Comparison of ENCODE assay signal across 40 cellular contexts in the genomic region with DNA sequence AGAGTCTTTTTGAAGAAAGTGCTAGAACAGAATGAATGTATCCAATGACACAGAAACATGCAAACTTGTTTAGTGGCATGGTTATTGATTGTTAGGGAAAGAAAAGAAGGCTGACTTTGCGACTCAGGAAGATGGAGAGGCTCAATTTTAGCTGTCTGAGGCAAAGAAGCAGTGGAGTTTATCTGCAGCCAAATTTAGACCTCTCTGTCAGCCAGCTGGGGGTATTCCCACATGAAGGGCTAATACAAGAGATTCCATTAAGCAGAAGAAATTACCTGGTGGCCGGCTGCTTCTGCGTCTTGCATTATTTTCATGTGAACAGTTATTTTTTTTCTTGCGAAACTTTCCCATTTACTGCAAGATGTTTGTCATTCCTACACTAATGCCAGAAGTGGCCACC.
"Had no signal": no experiment of that assay in that cellular context is flagged by ENCODE, and none has a peak within 500 bp of the region (broad histone marks: within the 10 kb centered on the region; RNA-seq: fewer than 3 reads in every experiment).

No MANE protein-coding gene starts in this region.

- H3K27me3 ChIP-seq: adrenal gland, body of pancreas, brain microvascular endothelial cell, breast epithelium, cardiac muscle cell had no signal

- H3K4me1 ChIP-seq: adrenal gland, body of pancreas, breast epithelium had no signal

- H3K27ac ChIP-seq: adrenal gland, body of pancreas, brain microvascular endothelial cell, breast epithelium, cardiac muscle cell, VCaP had no signal

- H3K27me3 Mint-ChIP-seq: activated B cell treated with CpG ODN at 0.5 μM for 24 hours; activated CD4-positive, alpha-beta memory T cell treated with anti-CD3 and anti-CD28 coated beads for 36 hours; activated CD4-positive, alpha-beta T cell treated with anti-CD3 and anti-CD28 coated beads, Interleukin-2, amount 10 ng/mL, durations not matched to agents 24 days and 14 days; activated CD8-positive, alpha-beta T cell treated with anti-CD3 and anti-CD28 coated beads for 36 hours; activated naive CD8-positive, alpha-beta T cell treated with anti-CD3 and anti-CD28 coated beads for 36 hours; activated T-helper 17 cell treated with anti-CD3 and anti-CD28 coated beads, Interleukin-2, amount 50 U/mL, for 72 hours; central memory CD8-positive, alpha-beta T cell had no signal

- H3K36me3 Mint-ChIP-seq: activated CD4-positive, alpha-beta memory T cell treated with anti-CD3 and anti-CD28 coated beads for 36 hours; activated naive CD4-positive, alpha-beta T cell treated with anti-CD3 and anti-CD28 coated beads, Interleukin-2, amount 50 U/mL, for 72 hours; activated naive CD8-positive, alpha-beta T cell treated with anti-CD3 and anti-CD28 coated beads for 36 hours had no signal

- H3K27ac Mint-ChIP-seq: activated B cell treated with CpG ODN at 0.5 μM for 24 hours; activated CD4-positive, alpha-beta memory T cell treated with anti-CD3 and anti-CD28 coated beads for 36 hours; activated CD4-positive, alpha-beta T cell treated with anti-CD3 and anti-CD28 coated beads, Interleukin-2, amount 10 ng/mL, durations not matched to agents 24 days and 14 days; activated CD8-positive, alpha-beta T cell treated with anti-CD3 and anti-CD28 coated beads for 36 hours; activated naive CD4-positive, alpha-beta T cell treated with anti-CD3 and anti-CD28 coated beads for 36 hours; activated naive CD4-positive, alpha-beta T cell treated with anti-CD3 and anti-CD28 coated beads, Interleukin-2, amount 50 U/mL, for 72 hours; activated naive CD8-positive, alpha-beta T cell treated with anti-CD3 and anti-CD28 coated beads for 36 hours; activated T-cell treated with anti-CD3 and anti-CD28 coated beads, Interleukin-2, amount 50 U/mL, for 72 hours; activated T-helper 1 cell treated with anti-CD3 and anti-CD28 coated beads, Interleukin-12 subunit alpha, Interleukin-12 subunit beta, Interleukin-2, Interleukin-4 antibody, amounts not matched to agents 30 ng/mL and 10 ng/mL and 1 ng/mL, durations not matched to agents 14 hours and 24 hours and 36 hours; activated T-helper 17 cell treated with anti-CD3 and anti-CD28 coated beads, Interleukin-2, amount 50 U/mL, for 72 hours; T-helper 1 cell treated with Interleukin-12 subunit alpha and Interleukin-12 subunit beta and Interleukin-4 antibody, amounts not matched to agents 30 μg/mL and 1 μg/mL, for 36 hours; T-helper 2 cell treated with Interferon-gamma antibody and Interleukin-4, amounts not matched to agents 5 μg/mL and 100 μg/mL, for 36 hours had no signal

- H3K4me3 ChIP-seq: adrenal gland, body of pancreas, breast epithelium, cardiac muscle cell had no signal

- H3K36me3 ChIP-seq: adrenal gland, brain microvascular endothelial cell, breast epithelium, cardiac muscle cell had no signal

- H3K4me1 Mint-ChIP-seq: activated B cell treated with CpG ODN at 0.5 μM for 24 hours; activated CD4-positive, alpha-beta T cell treated with anti-CD3 and anti-CD28 coated beads, Interleukin-2, amount 10 ng/mL, durations not matched to agents 24 days and 14 days; activated naive CD8-positive, alpha-beta T cell treated with anti-CD3 and anti-CD28 coated beads for 36 hours; activated T-helper 17 cell treated with anti-CD3 and anti-CD28 coated beads, Interleukin-2, amount 50 U/mL, for 72 hours; central memory CD8-positive, alpha-beta T cell had no signal

- H3K9me3 ChIP-seq: adrenal gland, body of pancreas, breast epithelium had no signal

- DNase-seq: activated B cell treated with CpG ODN at 0.5 μM for 24 hours; activated CD4-positive, alpha-beta memory T cell treated with anti-CD3 and anti-CD28 coated beads for 36 hours; activated CD4-positive, alpha-beta T cell treated with anti-CD3 and anti-CD28 coated beads for 4 hours; activated CD4-positive, alpha-beta T cell treated with anti-CD3 and anti-CD28 coated beads, Interleukin-2, amount 10 ng/mL, durations not matched to agents 24 days and 14 days; activated CD4-positive, alpha-beta T cell treated with anti-CD3 and anti-CD28 coated beads, Interleukin-2, amount 50 U/mL, for 1 hour; activated CD4-positive, alpha-beta T cell treated with anti-CD3 and anti-CD28 coated beads, Interleukin-2, amount 50 U/mL, for 4 hours; activated CD4-positive, CD25-positive, alpha-beta regulatory T cell treated with anti-CD3 and anti-CD28 coated beads, Interleukin-2, amount 50 U/mL, for 72 hours; activated CD8-positive, alpha-beta memory T cell treated with anti-CD3 and anti-CD28 coated beads, Interleukin-2, amount 50 U/mL, for 4 hours; activated CD8-positive, alpha-beta T cell treated with anti-CD3 and anti-CD28 coated beads for 36 hours; activated effector memory CD4-positive, alpha-beta T cell treated with anti-CD3 and anti-CD28 coated beads, Interleukin-2, amount 50 U/mL, for 16 hours; activated gamma-delta T cell treated with Interleukin-2 at 50 U/mL for 16 hours; activated naive CD4-positive, alpha-beta T cell; activated naive CD4-positive, alpha-beta T cell treated with anti-CD3 and anti-CD28 coated beads for 36 hours; activated naive CD4-positive, alpha-beta T cell treated with anti-CD3 and anti-CD28 coated beads, Interleukin-2, amount 50 U/mL, for 16 hours; activated naive CD8-positive, alpha-beta T cell treated with anti-CD3 and anti-CD28 coated beads for 36 hours; activated T-cell treated with anti-CD3 and anti-CD28 coated beads for 4 hours; activated T-cell treated with anti-CD3 and anti-CD28 coated beads, Interleukin-2, amount 50 U/mL, for 1 hour; activated T-cell treated with anti-CD3 and anti-CD28 coated beads, Interleukin-2, amount 50 U/mL, for 4 hours; activated T-cell treated with anti-CD3 and anti-CD28 coated beads, Interleukin-2, amount 50 U/mL, for 72 hours; adrenal gland; amniotic stem cell; aorta; body of pancreas; brain microvascular endothelial cell; caudate nucleus; cerebellar nuclear complex; T-helper 1 cell; T-helper 2 cell; T-helper 9 cell had no signal

- H3K4me3 Mint-ChIP-seq: activated B cell treated with CpG ODN at 0.5 μM for 24 hours; activated CD4-positive, alpha-beta memory T cell treated with anti-CD3 and anti-CD28 coated beads for 36 hours; activated CD4-positive, alpha-beta T cell treated with anti-CD3 and anti-CD28 coated beads, Interleukin-2, amount 10 ng/mL, durations not matched to agents 24 days and 14 days; activated CD8-positive, alpha-beta T cell treated with anti-CD3 and anti-CD28 coated beads for 36 hours; activated naive CD4-positive, alpha-beta T cell treated with anti-CD3 and anti-CD28 coated beads for 36 hours; activated naive CD8-positive, alpha-beta T cell treated with anti-CD3 and anti-CD28 coated beads for 36 hours; activated T-cell treated with anti-CD3 and anti-CD28 coated beads, Interleukin-2, amount 50 U/mL, for 4 hours; activated T-cell treated with anti-CD3 and anti-CD28 coated beads, Interleukin-2, amount 50 U/mL, for 72 hours; activated T-helper 1 cell treated with anti-CD3 and anti-CD28 coated beads, Interleukin-12 subunit alpha, Interleukin-12 subunit beta, Interleukin-2, Interleukin-4 antibody, amounts not matched to agents 30 ng/mL and 10 ng/mL and 1 ng/mL, durations not matched to agents 14 hours and 24 hours and 36 hours; activated T-helper 17 cell treated with anti-CD3 and anti-CD28 coated beads, Interleukin-2, amount 50 U/mL, for 72 hours; central memory CD8-positive, alpha-beta T cell; T-helper 1 cell treated with Interleukin-12 subunit alpha and Interleukin-12 subunit beta and Interleukin-4 antibody, amounts not matched to agents 30 μg/mL and 1 μg/mL, for 36 hours; T-helper 2 cell treated with Interferon-gamma antibody and Interleukin-4, amounts not matched to agents 5 μg/mL and 100 μg/mL, for 36 hours had no signal

- H3K9me3 Mint-ChIP-seq: activated CD8-positive, alpha-beta T cell treated with anti-CD3 and anti-CD28 coated beads for 36 hours; activated naive CD4-positive, alpha-beta T cell treated with anti-CD3 and anti-CD28 coated beads for 36 hours; activated naive CD8-positive, alpha-beta T cell treated with anti-CD3 and anti-CD28 coated beads for 36 hours; activated T-cell treated with anti-CD3 and anti-CD28 coated beads, Interleukin-2, amount 50 U/mL, for 4 hours; T-helper 1 cell treated with Interleukin-12 subunit alpha and Interleukin-12 subunit beta and Interleukin-4 antibody, amounts not matched to agents 30 μg/mL and 1 μg/mL, for 36 hours had no signal

- ATAC-seq: activated CD8-positive, alpha-beta T cell treated with anti-CD3 and anti-CD28 coated beads for 36 hours; activated naive CD4-positive, alpha-beta T cell treated with anti-CD3 and anti-CD28 coated beads, Interleukin-2, amount 50 U/mL, for 72 hours; activated T-cell treated with anti-CD3 and anti-CD28 coated beads, Interleukin-2, amount 50 U/mL, for 4 hours; activated T-cell treated with anti-CD3 and anti-CD28 coated beads, Interleukin-2, amount 50 U/mL, for 72 hours; activated T-helper 17 cell treated with anti-CD3 and anti-CD28 coated beads, Interleukin-2, amount 50 U/mL, for 72 hours; body of pancreas had no signal

- FAIRE-seq: astrocyte, TTC549 had no signal
